22 cellular contexts compared by ENCODE assay signal in the genomic region with DNA sequence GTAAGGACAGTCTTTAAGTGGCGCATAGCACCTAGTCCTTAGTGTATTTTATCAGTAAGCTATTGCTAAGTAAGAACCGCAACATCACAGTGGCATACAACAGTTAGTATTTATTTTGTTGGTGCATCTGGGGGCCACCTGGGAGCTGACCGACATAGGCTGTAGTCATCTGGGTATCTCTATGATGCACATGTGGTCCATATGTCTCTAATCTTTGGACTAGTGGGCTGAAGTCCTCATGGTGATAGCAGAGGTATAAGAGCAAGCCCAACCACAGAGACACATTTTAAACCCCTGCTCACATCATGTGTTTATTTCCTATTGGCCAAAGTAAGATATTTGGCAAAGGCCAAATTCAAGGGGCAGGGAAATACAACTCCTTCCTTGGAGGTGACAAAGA. TPM values are rescaled to one million over a fixed set of nuclear protein-coding genes. Genes with fewer than 3 reads are reported as not detected.
DNase-seq lines count a peak whose midpoint lies in the region; ATAC-seq and TF ChIP-seq lines count a peak whose summit lies in the region.
"Had no signal": no experiment of that assay in that cellular context is flagged by ENCODE, and none has a peak within 500 bp of the region (broad histone marks: within the 10 kb centered on the region; RNA-seq: fewer than 3 reads in every experiment).

No MANE protein-coding gene starts in this region.

- H3K4me3 ChIP-seq in SK-N-SH (ENCODE audit: low read depth in 2 of 2, low read length in 1 of 2) (no peak overlapping the region), mammary epithelial cell (replicated peaks in 1 of 3; ENCODE audit: insufficient read depth in 1 of 3, low read depth in 2 of 3, low read length in 3 of 3) (no peak overlapping the region), OCI-LY7 (ENCODE audit: low read depth, low read length, poor library complexity, severe bottlenecking) (no peak overlapping the region)
- H3K4me3 ChIP-seq: GM23248, SJSA1 had no signal

- TF ChIP-seq EP300 in SK-N-SH (IDR thresholded peaks at IDR 0.05; ENCODE audit: borderline replicate concordance in 1 of 2, low read depth in 1 of 2, low read length in 1 of 2): no peak

- H2AFZ ChIP-seq in SK-N-SH (ENCODE audit: low read depth) (no peak overlapping the region), mammary epithelial cell (ENCODE audit: low read depth, low read length) (no peak overlapping the region), OCI-LY7 (ENCODE audit: low read length) (no peak overlapping the region)
- H2AFZ ChIP-seq: GM23248 had no signal

- POLR2A ChIA-PET in SK-N-SH (lab: Yijun Ruan, JAX) (no interaction called here), OCI-LY7 (lab: Charles Lee) (interaction anchor here (0.5 kb wide), 1 partner anchor 256 kb away, joined by 3 read pairs; no protein-coding TSS in a partner anchor)

- dilution Hi-C loops in mammary epithelial cell (cut with HindIII; ENCODE audit: low sequenced_read_pairs): no loop called here

- H3K4me1 ChIP-seq in SK-N-SH (ENCODE audit: control insufficient read depth in 1 of 2, insufficient read depth in 2 of 2, low read depth in 1 of 2, low read length in 1 of 2) (peaks cover 8% of the 10 kb centered on the region in 2 experiments; a peak in 2 of 4 replicates), mammary epithelial cell (ENCODE audit: insufficient read depth, low read length) (peaks cover 6% of the 10 kb centered on the region), OCI-LY7 (ENCODE audit: insufficient read depth, low read length, poor library complexity, severe bottlenecking) (peaks cover 13% of the 10 kb centered on the region)

- peak overlapping the region; percentile 23 for H3K4me3 Mint-ChIP-seq in T-helper 2 cell treated with Interferon-gamma antibody and Interleukin-4, amounts not matched to agents 5 μg/mL and 100 μg/mL, for 36 hours
- no peak overlapping the region for H3K4me3 Mint-ChIP-seq in stimulated activated memory B cell treated with anti-CD40 and anti-IgM and Interleukin-4, amounts not matched to agents 10 μg/mL and 1 μg/mL and 100 μg/mL, for 72 hours

- H3K4me2 ChIP-seq in SK-N-SH (no peak overlapping the region), mammary epithelial cell (ENCODE audit: insufficient read depth, low read depth, low read length) (no peak overlapping the region), OCI-LY7 (ENCODE audit: low read length) (no peak overlapping the region)

- H4K20me1 ChIP-seq in SK-N-SH (ENCODE audit: insufficient read depth) (no peaks in the 10 kb centered on the region), mammary epithelial cell (ENCODE audit: insufficient read depth, low read length) (no peaks in the 10 kb centered on the region), OCI-LY7 (ENCODE audit: insufficient read depth, low read length) (0 out of 2 replicates have a peak, but pooled peaks cover 8% of the 10 kb centered on the region)

- no peaks in the 10 kb centered on the region for H3K27me3 Mint-ChIP-seq in T-helper 2 cell treated with Interferon-gamma antibody and Interleukin-4, amounts not matched to agents 5 μg/mL and 100 μg/mL, for 36 hours (ENCODE audit: low read depth)
- H3K27me3 Mint-ChIP-seq in stimulated activated memory B cell treated with anti-CD40 and anti-IgM and Interleukin-4, amounts not matched to agents 10 μg/mL and 1 μg/mL and 100 μg/mL, for 72 hours: no peaks in the 10 kb centered on the region

- BruUV-seq in mammary epithelial cell (replicated peaks; lab: Mats Ljungman, UMichigan) (no TSS peak), OCI-LY7 (replicated peaks; lab: Mats Ljungman, UMichigan) (no TSS peak)

- WGBS in SK-N-SH (ENCODE audit: low lambda C conversion rate): 93% methylated on average over 3 of the region's 3 CpGs
- WGBS in mammary epithelial cell (ENCODE audit: low coverage, missing lambda C conversion rate): 98% methylated on average over 3 of the region's 3 CpGs

- CTCF ChIA-PET in SK-N-SH (lab: Yijun Ruan, JAX): interaction anchor here (1.0 to 4.2 kb wide), 6 partner anchors 11 to 115 kb away, joined by 3 to 22 read pairs (median 8); no protein-coding TSS in a partner anchor
- CTCF ChIA-PET in mammary epithelial cell (lab: Charles Lee; ENCODE audit: low non-redundant PET): no interaction called here
- CTCF ChIA-PET in OCI-LY7 (lab: Charles Lee; ENCODE audit: unreplicated experiment): no interaction called here

- no peaks in the 10 kb centered on the region for H3K9me3 Mint-ChIP-seq in T-helper 2 cell treated with Interferon-gamma antibody and Interleukin-4, amounts not matched to agents 5 μg/mL and 100 μg/mL, for 36 hours
- H3K9me3 Mint-ChIP-seq in stimulated activated memory B cell treated with anti-CD40 and anti-IgM and Interleukin-4, amounts not matched to agents 10 μg/mL and 1 μg/mL and 100 μg/mL, for 72 hours: no peaks in the 10 kb centered on the region

- H3K9ac ChIP-seq in SK-N-SH (no peak overlapping the region), mammary epithelial cell (ENCODE audit: insufficient read depth, low read length) (no peak overlapping the region)
- H3K9ac ChIP-seq: GM23248 had no signal

- peaks cover 29% of the 10 kb centered on the region for H3K4me1 Mint-ChIP-seq in T-helper 2 cell treated with Interferon-gamma antibody and Interleukin-4, amounts not matched to agents 5 μg/mL and 100 μg/mL, for 36 hours (ENCODE audit: low read depth)
- H3K4me1 Mint-ChIP-seq in stimulated activated memory B cell treated with anti-CD40 and anti-IgM and Interleukin-4, amounts not matched to agents 10 μg/mL and 1 μg/mL and 100 μg/mL, for 72 hours: peaks cover 20% of the 10 kb centered on the region

- intact Hi-C loops in mammary epithelial cell (cut with micrococcal nuclease) (no loop called here), OCI-LY7 (cut with micrococcal nuclease; ENCODE audit: unreplicated experiment) (no loop called here)

- H3K27ac ChIP-seq in SK-N-SH (ENCODE audit: low read depth in 2 of 2, low read length in 1 of 2): peak overlapping the region in 1 of 2 experiments; percentile 7; a peak in 1 of 4 replicates
- H3K27ac ChIP-seq in mammary epithelial cell (ENCODE audit: insufficient read depth, low read depth, low read length): no peak overlapping the region
- no peak overlapping the region for H3K27ac ChIP-seq in OCI-LY7 (ENCODE audit: low read depth, low read length, poor library complexity, severe bottlenecking)
- H3K27ac ChIP-seq: 22Rv1, C4-2B, GM23248, SJSA1 had no signal

- H3K36me3 ChIP-seq in SK-N-SH (replicated peaks in 1 of 2; ENCODE audit: control insufficient read depth in 1 of 2, insufficient read depth in 2 of 2, low read length in 1 of 2) (peaks cover 0 to 4% of the 10 kb centered on the region in 2 experiments), mammary epithelial cell (ENCODE audit: insufficient read depth, low read length) (no peaks in the 10 kb centered on the region), OCI-LY7 (ENCODE audit: insufficient read depth, low read length) (no peaks in the 10 kb centered on the region)
- H3K36me3 ChIP-seq: SJSA1 had no signal

- H3K36me3 Mint-ChIP-seq in T-helper 2 cell treated with Interferon-gamma antibody and Interleukin-4, amounts not matched to agents 5 μg/mL and 100 μg/mL, for 36 hours (ENCODE audit: low read depth): peaks cover 9% of the 10 kb centered on the region
- no peaks in the 10 kb centered on the region for H3K36me3 Mint-ChIP-seq in stimulated activated memory B cell treated with anti-CD40 and anti-IgM and Interleukin-4, amounts not matched to agents 10 μg/mL and 1 μg/mL and 100 μg/mL, for 72 hours

- H3K27ac Mint-ChIP-seq in T-helper 2 cell treated with Interferon-gamma antibody and Interleukin-4, amounts not matched to agents 5 μg/mL and 100 μg/mL, for 36 hours: no peak overlapping the region
- no peak overlapping the region for H3K27ac Mint-ChIP-seq in stimulated activated memory B cell treated with anti-CD40 and anti-IgM and Interleukin-4, amounts not matched to agents 10 μg/mL and 1 μg/mL and 100 μg/mL, for 72 hours

- no peak for DNase-seq in T-helper 2 cell treated with Interferon-gamma antibody and Interleukin-4, amounts not matched to agents 5 μg/mL and 100 μg/mL, for 36 hours (ENCODE audit: low spot score)
- no peak for DNase-seq in T-helper 2 cell
- DNase-seq in SK-N-SH: peak; percentile 33
- peak; percentile 77 to 93 for DNase-seq in erythroblast (lab: John Stamatoyannopoulos, UW)
- no peak for DNase-seq in NCI-H1105 treated with DMSO at 0.1 percent for 48 hours (lab: John Stamatoyannopoulos, UW)
- no peak for DNase-seq in mammary epithelial cell
- DNase-seq in OCI-LY7 (ENCODE audit: low spot score): no peak
- DNase-seq: AML-193, DMS 273 treated with DMSO at 0.1 percent for 48 hours, GM23248, HCEC 1CT, KG1, NCI-H1417 treated with DMSO at 0.1 percent for 48 hours, NCI-H1930, NCI-H226, NCI-H524 treated with DMSO at 0.1 percent for 48 hours had no signal

- TF ChIP-seq CTCF in SK-N-SH (IDR thresholded peaks at IDR 0.05) (no peak), mammary epithelial cell (conservative IDR thresholded peaks at IDR 0.05 in 1 of 2, IDR thresholded peaks at IDR 0.05 in 1 of 2; ENCODE audit: extremely low read depth in 1 of 2, insufficient read depth in 1 of 2, low read depth in 1 of 2, low read length in 2 of 2) (no peak), OCI-LY7 (conservative IDR thresholded peaks at IDR 0.05; ENCODE audit: low read length) (no peak)

- no peak for ATAC-seq in stimulated activated memory B cell treated with anti-CD40 and anti-IgM and Interleukin-4, amounts not matched to agents 10 μg/mL and 1 μg/mL and 100 μg/mL, for 72 hours
- ATAC-seq: HepG2, Panc1 had no signal

- H3K9me3 ChIP-seq in SK-N-SH (no peaks in the 10 kb centered on the region), mammary epithelial cell (replicated peaks; ENCODE audit: insufficient read depth, low read length) (no peaks in the 10 kb centered on the region), OCI-LY7 (ENCODE audit: low read length) (no peaks in the 10 kb centered on the region)
- H3K9me3 ChIP-seq: SJSA1 had no signal

- in situ Hi-C loops in mammary epithelial cell (cut with MboI; ENCODE audit: low sequenced_read_pairs in 2 of 2): no loop called here

- TF ChIP-seq POLR2A in erythroblast (IDR thresholded peaks at IDR 0.05; ENCODE audit: low read length): no peak

- H3F3A ChIP-seq in SK-N-SH (replicated peaks; ENCODE audit: insufficient read depth): peaks cover 11% of the 10 kb centered on the region

- H3K9me2 ChIP-seq in SK-N-SH (no peaks in the 10 kb centered on the region), OCI-LY7 (ENCODE audit: insufficient read depth, low read length) (no peaks in the 10 kb centered on the region)

- no peak for TF ChIP-seq RAD21 in SK-N-SH (IDR thresholded peaks at IDR 0.05; ENCODE audit: low read length)

- H3K79me2 ChIP-seq in SK-N-SH (ENCODE audit: insufficient read depth) (peaks cover 15% of the 10 kb centered on the region), mammary epithelial cell (ENCODE audit: insufficient read depth, low read length) (peaks cover 72% of the 10 kb centered on the region), OCI-LY7 (ENCODE audit: insufficient read depth, low read depth, low read length) (peaks cover 43% of the 10 kb centered on the region; the same call in 1 of the 2 replicates)

- H3K27me3 ChIP-seq in SK-N-SH (ENCODE audit: insufficient read depth) (no peaks in the 10 kb centered on the region), mammary epithelial cell (ENCODE audit: insufficient read depth, low read length) (no peaks in the 10 kb centered on the region)
- H3K27me3 ChIP-seq: SJSA1 had no signal

RNA-seq across cellular contexts. Expression of gene CAMKMT, which starts 2.9 kb away (rescaled TPM):
- polyA plus RNA-seq in SK-N-SH (2012; rRNA removed): 5.9 and 6.2 TPM in 2 replicates
- 7.7 and 9.8 TPM in 2 replicates for polyA plus RNA-seq in SK-N-SH (2012; cell fraction: cytosol; rRNA removed)
- polyA plus RNA-seq in SK-N-SH (2012; cell fraction: nucleus; rRNA removed): 4.9 TPM in 2 replicates
- 10 to 100 TPM; 13.5 to 16.5 TPM for total RNA-seq in mammary epithelial cell
- polyA plus RNA-seq in mammary epithelial cell: 6.3 TPM
- 11.1 TPM for polyA minus RNA-seq in mammary epithelial cell
- 25.1 and 27.4 TPM in 2 replicates for total RNA-seq in OCI-LY7 (2014; rRNA removed; shearing (Covaris generic))
- 25.7 and 26.8 TPM in 2 replicates for total RNA-seq in OCI-LY7 (2022)

RNA-seq across cellular contexts. Expression of gene PREPL, which starts 3.3 kb away (rescaled TPM):
- polyA plus RNA-seq in SK-N-SH (2012; rRNA removed) (22.6 and 32.8 TPM in 2 replicates), mammary epithelial cell (15.0 TPM)
- polyA plus RNA-seq in SK-N-SH (2012; cell fraction: cytosol; rRNA removed): 35.2 and 40.2 TPM in 2 replicates
- 17.4 and 45.0 TPM in 2 replicates for polyA plus RNA-seq in SK-N-SH (2012; cell fraction: nucleus; rRNA removed)
- total RNA-seq in mammary epithelial cell (10 to 100 TPM; 28.2 to 31.0 TPM), OCI-LY7 (2022) (39.0 and 40.6 TPM in 2 replicates)
- 31.8 TPM for polyA minus RNA-seq in mammary epithelial cell
- total RNA-seq in OCI-LY7 (2014; rRNA removed; shearing (Covaris generic)): 27.5 and 28.2 TPM in 2 replicates

Comparison
In these comparisons a context has a peak if more than half of its experiments do, and no peak if none do; other contexts are left out.
1. DNase-seq: peak in SK-N-SH (single experiment) and erythroblast (2 of 2); none in T-helper 2 cell treated with Interferon-gamma antibody and Interleukin-4, amounts not matched to agents 5 μg/mL and 100 μg/mL, for 36 hours (single experiment), T-helper 2 cell (0 of 5), NCI-H1105 treated with DMSO at 0.1 percent for 48 hours (single experiment), mammary epithelial cell (single experiment) and OCI-LY7 (single experiment).